ENCODE assay signal across 1 cellular context in the genomic region with DNA sequence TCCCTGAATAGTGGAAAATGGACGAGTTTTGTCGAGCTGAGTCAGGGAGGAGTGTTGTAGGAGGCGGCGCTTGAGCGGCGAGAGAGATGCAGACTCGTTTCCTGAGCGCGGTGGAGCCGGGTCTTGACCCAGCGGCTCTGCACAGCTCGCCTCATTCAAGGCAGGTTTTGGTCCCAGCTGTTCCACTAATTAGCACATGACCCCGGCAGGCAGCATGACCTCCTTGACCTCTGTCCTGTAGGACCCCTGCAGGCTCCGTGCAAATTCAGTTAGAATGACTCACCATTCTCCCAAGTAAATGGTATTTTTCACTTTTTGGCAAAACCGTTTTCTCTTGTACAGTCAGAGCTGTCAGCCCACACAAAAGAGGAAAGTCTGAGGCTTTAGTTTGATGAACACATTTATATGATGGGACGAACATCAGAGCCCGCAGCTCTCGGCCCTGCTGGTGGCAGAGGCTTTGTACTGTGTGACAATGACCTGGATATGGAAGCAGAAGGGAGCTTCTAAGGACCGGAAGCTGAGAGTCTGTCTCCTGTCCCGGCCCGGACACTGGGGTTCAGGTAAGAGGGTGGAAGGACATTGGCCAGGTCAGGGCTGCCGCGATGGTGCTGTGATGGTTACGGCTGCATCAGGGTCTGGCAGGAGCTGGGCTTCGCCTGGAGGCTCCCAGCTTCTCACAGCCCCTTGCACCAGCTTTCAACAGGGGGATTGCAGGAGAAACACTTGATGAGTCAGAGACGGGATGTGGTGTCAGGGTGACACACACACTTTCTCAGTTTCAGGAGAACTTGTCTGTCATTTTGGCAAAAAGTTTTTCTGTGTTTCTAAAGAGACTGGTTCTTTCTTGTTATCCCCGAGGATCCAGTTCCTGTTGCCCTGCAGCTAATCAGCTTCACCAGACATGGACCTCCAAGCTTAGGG.
TF ChIP-seq lines count a peak whose summit lies in the region.

No MANE protein-coding gene starts in this region.

TF ChIP-seq in K562, 482 proteins besides CTCF, POLR2A, EP300 and RAD21:
- TF ChIP-seq NR2C2 (CRISPR knock-in tag; IDR thresholded peaks at IDR 0.05) (no peak), NR2C2 (tag; IDR thresholded peaks at IDR 0.05) (peak; percentile 34; the same call in 1 of the 2 replicates), TFAP4 (CRISPR knock-in tag; IDR thresholded peaks at IDR 0.05; ENCODE audit: borderline replicate concordance) (0 out of 2 replicates have a peak, but pooled peaks have one; percentile 26), DMBX1 (CRISPR knock-in tag; IDR thresholded peaks at IDR 0.05; ENCODE audit: borderline replicate concordance) (no peak), ZNF717 (CRISPR knock-in tag; IDR thresholded peaks at IDR 0.05) (no peak), EGR1 (conservative IDR thresholded peaks at IDR 0.05) (no peak), RBM25 (IDR thresholded peaks at IDR 0.05; ENCODE audit: low read depth, low read length, severe bottlenecking) (no peak), CBX5 (IDR thresholded peaks at IDR 0.05; ENCODE audit: borderline replicate concordance, low read depth) (no peak), ZBED1 (IDR thresholded peaks at IDR 0.05) (no peak), HMGN3 (IDR thresholded peaks at IDR 0.05; ENCODE audit: borderline replicate concordance, extremely low read depth, insufficient read length, low read depth, low read length) (no peak), SREBF2 (CRISPR knock-in tag; IDR thresholded peaks at IDR 0.05) (no peak), SFPQ (IDR thresholded peaks at IDR 0.05; ENCODE audit: low read depth, low read length) (no peak), FOSL1 (tag; conservative IDR thresholded peaks at IDR 0.05) (peak; percentile 58), NCOR1 (IDR thresholded peaks at IDR 0.05) (no peak), ESRRA (IDR thresholded peaks at IDR 0.05; ENCODE audit: borderline replicate concordance, low read depth) (no peak), MCM3 (IDR thresholded peaks at IDR 0.05) (no peak), PTBP1 (IDR thresholded peaks at IDR 0.05; ENCODE audit: low read depth, low read length) (no peak), ARID2 (IDR thresholded peaks at IDR 0.05) (no peak), ATF3 (IDR thresholded peaks at IDR 0.05) (peak; percentile 47; the same call in 1 of the 2 replicates), ATF3 (CRISPR knock-in tag; conservative IDR thresholded peaks at IDR 0.05) (no peak), KAT7 (CRISPR knock-in tag; IDR thresholded peaks at IDR 0.05; ENCODE audit: borderline replicate concordance) (no peak), HDGF (IDR thresholded peaks at IDR 0.05) (no peak), PHF8 (IDR thresholded peaks at IDR 0.05; ENCODE audit: borderline replicate concordance, low read length) (no peak), RBM39 (optimal IDR thresholded peaks at IDR 0.05; ENCODE audit: low read depth, low read length) (no peak)
- TF ChIP-seq, protein P1, sequence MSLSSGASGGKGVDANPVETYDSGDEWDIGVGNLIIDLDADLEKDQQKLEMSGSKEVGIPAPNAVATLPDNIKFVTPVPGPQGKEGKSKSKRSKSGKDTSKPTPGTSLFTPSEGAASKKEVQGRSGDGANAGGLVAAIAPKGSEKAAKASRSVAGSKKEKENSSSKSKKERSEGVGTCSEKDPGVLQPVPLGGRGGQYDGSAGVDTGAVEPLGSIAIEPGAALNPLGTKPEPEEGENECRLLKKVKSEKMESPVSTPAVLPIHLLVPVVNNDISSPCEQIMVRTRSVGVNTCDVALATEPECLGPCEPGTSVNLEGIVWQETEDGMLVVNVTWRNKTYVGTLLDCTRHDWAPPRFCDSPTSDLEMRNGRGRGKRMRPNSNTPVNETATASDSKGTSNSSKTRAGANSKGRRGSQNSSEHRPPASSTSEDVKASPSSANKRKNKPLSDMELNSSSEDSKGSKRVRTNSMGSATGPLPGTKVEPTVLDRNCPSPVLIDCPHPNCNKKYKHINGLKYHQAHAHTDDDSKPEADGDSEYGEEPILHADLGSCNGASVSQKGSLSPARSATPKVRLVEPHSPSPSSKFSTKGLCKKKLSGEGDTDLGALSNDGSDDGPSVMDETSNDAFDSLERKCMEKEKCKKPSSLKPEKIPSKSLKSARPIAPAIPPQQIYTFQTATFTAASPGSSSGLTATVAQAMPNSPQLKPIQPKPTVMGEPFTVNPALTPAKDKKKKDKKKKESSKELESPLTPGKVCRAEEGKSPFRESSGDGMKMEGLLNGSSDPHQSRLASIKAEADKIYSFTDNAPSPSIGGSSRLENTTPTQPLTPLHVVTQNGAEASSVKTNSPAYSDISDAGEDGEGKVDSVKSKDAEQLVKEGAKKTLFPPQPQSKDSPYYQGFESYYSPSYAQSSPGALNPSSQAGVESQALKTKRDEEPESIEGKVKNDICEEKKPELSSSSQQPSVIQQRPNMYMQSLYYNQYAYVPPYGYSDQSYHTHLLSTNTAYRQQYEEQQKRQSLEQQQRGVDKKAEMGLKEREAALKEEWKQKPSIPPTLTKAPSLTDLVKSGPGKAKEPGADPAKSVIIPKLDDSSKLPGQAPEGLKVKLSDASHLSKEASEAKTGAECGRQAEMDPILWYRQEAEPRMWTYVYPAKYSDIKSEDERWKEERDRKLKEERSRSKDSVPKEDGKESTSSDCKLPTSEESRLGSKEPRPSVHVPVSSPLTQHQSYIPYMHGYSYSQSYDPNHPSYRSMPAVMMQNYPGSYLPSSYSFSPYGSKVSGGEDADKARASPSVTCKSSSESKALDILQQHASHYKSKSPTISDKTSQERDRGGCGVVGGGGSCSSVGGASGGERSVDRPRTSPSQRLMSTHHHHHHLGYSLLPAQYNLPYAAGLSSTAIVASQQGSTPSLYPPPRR (CRISPR knock-in tag; IDR thresholded peaks at IDR 0.05; ENCODE audit: borderline replicate concordance) = no peak
